1 cellular context compared by ENCODE assay signal in genomic region chr1:236137285-236137852, GRCh38.
TF ChIP-seq lines count a peak whose summit lies in the region.

No MANE protein-coding gene starts in this region.

TF ChIP-seq in GM23338, 12 proteins besides CTCF, POLR2A, EP300 and RAD21 (continued from another document):
- TF ChIP-seq, protein P1, sequence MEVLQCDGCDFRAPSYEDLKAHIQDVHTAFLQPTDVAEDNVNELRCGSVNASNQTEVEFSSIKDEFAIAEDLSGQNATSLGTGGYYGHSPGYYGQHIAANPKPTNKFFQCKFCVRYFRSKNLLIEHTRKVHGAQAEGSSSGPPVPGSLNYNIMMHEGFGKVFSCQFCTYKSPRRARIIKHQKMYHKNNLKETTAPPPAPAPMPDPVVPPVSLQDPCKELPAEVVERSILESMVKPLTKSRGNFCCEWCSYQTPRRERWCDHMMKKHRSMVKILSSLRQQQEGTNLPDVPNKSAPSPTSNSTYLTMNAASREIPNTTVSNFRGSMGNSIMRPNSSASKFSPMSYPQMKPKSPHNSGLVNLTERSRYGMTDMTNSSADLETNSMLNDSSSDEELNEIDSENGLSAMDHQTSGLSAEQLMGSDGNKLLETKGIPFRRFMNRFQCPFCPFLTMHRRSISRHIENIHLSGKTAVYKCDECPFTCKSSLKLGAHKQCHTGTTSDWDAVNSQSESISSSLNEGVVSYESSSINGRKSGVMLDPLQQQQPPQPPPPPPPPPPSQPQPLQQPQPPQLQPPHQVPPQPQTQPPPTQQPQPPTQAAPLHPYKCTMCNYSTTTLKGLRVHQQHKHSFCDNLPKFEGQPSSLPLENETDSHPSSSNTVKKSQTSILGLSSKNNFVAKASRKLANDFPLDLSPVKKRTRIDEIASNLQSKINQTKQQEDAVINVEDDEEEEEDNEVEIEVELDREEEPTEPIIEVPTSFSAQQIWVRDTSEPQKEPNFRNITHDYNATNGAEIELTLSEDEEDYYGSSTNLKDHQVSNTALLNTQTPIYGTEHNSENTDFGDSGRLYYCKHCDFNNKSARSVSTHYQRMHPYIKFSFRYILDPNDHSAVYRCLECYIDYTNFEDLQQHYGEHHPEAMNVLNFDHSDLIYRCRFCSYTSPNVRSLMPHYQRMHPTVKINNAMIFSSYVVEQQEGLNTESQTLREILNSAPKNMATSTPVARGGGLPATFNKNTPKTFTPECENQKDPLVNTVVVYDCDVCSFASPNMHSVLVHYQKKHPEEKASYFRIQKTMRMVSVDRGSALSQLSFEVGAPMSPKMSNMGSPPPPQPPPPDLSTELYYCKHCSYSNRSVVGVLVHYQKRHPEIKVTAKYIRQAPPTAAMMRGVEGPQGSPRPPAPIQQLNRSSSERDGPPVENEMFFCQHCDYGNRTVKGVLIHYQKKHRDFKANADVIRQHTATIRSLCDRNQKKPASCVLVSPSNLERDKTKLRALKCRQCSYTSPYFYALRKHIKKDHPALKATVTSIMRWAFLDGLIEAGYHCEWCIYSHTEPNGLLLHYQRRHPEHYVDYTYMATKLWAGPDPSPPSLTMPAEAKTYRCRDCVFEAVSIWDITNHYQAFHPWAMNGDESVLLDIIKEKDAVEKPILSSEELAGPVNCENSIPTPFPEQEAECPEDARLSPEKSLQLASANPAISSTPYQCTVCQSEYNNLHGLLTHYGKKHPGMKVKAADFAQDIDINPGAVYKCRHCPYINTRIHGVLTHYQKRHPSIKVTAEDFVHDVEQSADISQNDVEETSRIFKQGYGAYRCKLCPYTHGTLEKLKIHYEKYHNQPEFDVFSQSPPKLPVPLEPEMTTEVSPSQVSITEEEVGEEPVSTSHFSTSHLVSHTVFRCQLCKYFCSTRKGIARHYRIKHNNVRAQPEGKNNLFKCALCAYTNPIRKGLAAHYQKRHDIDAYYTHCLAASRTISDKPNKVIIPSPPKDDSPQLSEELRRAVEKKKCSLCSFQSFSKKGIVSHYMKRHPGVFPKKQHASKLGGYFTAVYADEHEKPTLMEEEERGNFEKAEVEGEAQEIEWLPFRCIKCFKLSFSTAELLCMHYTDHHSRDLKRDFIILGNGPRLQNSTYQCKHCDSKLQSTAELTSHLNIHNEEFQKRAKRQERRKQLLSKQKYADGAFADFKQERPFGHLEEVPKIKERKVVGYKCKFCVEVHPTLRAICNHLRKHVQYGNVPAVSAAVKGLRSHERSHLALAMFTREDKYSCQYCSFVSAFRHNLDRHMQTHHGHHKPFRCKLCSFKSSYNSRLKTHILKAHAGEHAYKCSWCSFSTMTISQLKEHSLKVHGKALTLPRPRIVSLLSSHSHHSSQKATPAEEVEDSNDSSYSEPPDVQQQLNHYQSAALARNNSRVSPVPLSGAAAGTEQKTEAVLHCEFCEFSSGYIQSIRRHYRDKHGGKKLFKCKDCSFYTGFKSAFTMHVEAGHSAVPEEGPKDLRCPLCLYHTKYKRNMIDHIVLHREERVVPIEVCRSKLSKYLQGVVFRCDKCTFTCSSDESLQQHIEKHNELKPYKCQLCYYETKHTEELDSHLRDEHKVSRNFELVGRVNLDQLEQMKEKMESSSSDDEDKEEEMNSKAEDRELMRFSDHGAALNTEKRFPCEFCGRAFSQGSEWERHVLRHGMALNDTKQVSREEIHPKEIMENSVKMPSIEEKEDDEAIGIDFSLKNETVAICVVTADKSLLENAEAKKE (CRISPR knock-in tag; IDR thresholded peaks at IDR 0.05): no peak
- no peak for TF ChIP-seq ETS1 (IDR thresholded peaks at IDR 0.05)
- no peak for TF ChIP-seq CREB1 (CRISPR knock-in tag; IDR thresholded peaks at IDR 0.05; ENCODE audit: low read depth)
- no peak for TF ChIP-seq EZH2 (IDR thresholded peaks at IDR 0.05; ENCODE audit: low read depth, unreplicated experiment)
